8 cellular contexts compared by ENCODE assay signal in the genomic region with DNA sequence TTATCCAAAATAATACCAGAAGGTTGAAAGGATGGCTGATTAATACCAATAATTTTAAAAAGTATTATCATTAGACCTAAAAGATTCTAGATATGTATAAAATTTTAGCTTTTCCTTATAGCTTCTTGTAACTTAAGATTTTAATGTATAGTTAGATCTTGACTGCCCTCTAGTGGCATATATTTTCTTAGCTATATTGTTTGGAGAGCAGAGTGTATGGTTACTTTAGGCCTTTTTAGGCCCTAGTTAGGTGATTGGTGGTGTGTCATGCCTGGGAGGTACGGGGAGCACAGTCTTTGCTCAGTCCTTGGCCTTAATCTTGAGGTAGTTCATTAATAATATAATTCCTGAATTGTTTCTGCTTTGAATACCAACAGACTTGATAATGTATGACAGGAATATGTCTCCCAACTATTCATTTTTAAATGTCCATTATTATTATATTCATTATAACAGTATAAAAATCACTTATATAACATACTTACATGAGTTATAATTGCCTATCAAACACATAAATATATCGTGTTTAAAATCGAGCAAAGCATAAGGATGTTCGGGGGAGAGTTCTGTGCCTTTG.
A peak's percentile ranks its signal among the peaks of the same experiment; 100 is the strongest.
DNase-seq lines count a peak whose midpoint lies in the region; ATAC-seq, FAIRE-seq and TF ChIP-seq lines count a peak whose summit lies in the region.

No MANE protein-coding gene starts in this region.

- no peak overlapping the region for H3K27ac ChIP-seq in ascending aorta
- no peak overlapping the region for H3K27ac ChIP-seq in aorta (ENCODE audit: low read depth in 1 of 2, low read length in 2 of 2)

- no peaks in the 10 kb centered on the region for H3K4me1 Mint-ChIP-seq in immature natural killer cell

- ATAC-seq in GM19372 (IDR thresholded peaks at IDR 0.05; ENCODE audit: low read depth, unreplicated experiment) (peak; percentile 80), HG03432 (IDR thresholded peaks at IDR 0.05; ENCODE audit: unreplicated experiment) (peak; percentile 90), aorta (ENCODE audit: low FRiP score) (no peak)

- H3K27me3 ChIP-seq in ascending aorta (no peaks in the 10 kb centered on the region), aorta (ENCODE audit: control insufficient read depth in 1 of 2, insufficient read depth in 2 of 2, low read length in 1 of 2) (no peaks in the 10 kb centered on the region)

- H3K4me3 ChIP-seq in ascending aorta (no peak overlapping the region), aorta (ENCODE audit: low read length in 2 of 2) (no peak overlapping the region)

- peaks cover 0 to 5% of the 10 kb centered on the region in 2 donors for H3K36me3 ChIP-seq in ascending aorta
- peaks cover 0 to 2% of the 10 kb centered on the region in 2 donors for H3K36me3 ChIP-seq in aorta (ENCODE audit: control insufficient read depth in 1 of 2, insufficient read depth in 2 of 2, low read length in 1 of 2)

- peaks cover 0 to 2% (median 0%) of the 10 kb centered on the region in 6 donors for H3K9me3 Mint-ChIP-seq in immature natural killer cell

- peaks cover 0 to 3% (median 1%) of the 10 kb centered on the region in 3 donors for H3K27me3 Mint-ChIP-seq in immature natural killer cell (ENCODE audit: low read depth in 3 of 3)

- no peaks in the 10 kb centered on the region for H3K36me3 Mint-ChIP-seq in immature natural killer cell

- 56 to 63% methylated on average over 4 of the region's 4 CpGs for WGBS in aorta, 2 donors

- TF ChIP-seq CTCF in ascending aorta (IDR thresholded peaks at IDR 0.05): peak in 2 of 3 experiments; percentile 24 to 49

- H3K27ac Mint-ChIP-seq in immature natural killer cell: no peak overlapping the region

- peak; percentile 24 for DNase-seq in DMS153 treated with DMSO at 0.1 percent for 48 hours (lab: John Stamatoyannopoulos, UW; ENCODE audit: unreplicated experiment)
- DNase-seq in NCI-H460 (ENCODE audit: extremely low read depth, low read depth): peak; percentile 82
- no peak for DNase-seq in ascending aorta (ENCODE audit: low spot score in 2 of 2)
- peak; percentile 3 to 33 (median 16) for DNase-seq in immature natural killer cell
- DNase-seq in urothelium cell line (ENCODE audit: low spot score): peak; percentile 42
- no peak for DNase-seq in aorta

- FAIRE-seq in urothelium cell line (lab: Jason Lieb, UNC): no peak

- H3K9me3 ChIP-seq in ascending aorta (no peaks in the 10 kb centered on the region), aorta (ENCODE audit: control insufficient read depth, low read length) (no peaks in the 10 kb centered on the region)

- intact Hi-C loops in ascending aorta (cut with DNase I): no loop called here
- intact Hi-C loops in aorta (cut with DNase I): no loop called here

- H3K4me1 ChIP-seq in ascending aorta (no peaks in the 10 kb centered on the region), aorta (ENCODE audit: control insufficient read depth in 1 of 2, insufficient read depth in 2 of 2, low read length in 2 of 2) (peaks cover 0 to 3% of the 10 kb centered on the region in 2 donors)

- H3K4me3 Mint-ChIP-seq in immature natural killer cell: no peak overlapping the region

Comparison
In these comparisons a context has a peak if more than half of its experiments do, and no peak if none do; other contexts are left out.
1. DNase-seq: peak in DMS153 treated with DMSO at 0.1 percent for 48 hours (single experiment), NCI-H460 (single experiment), immature natural killer cell (3 of 3) and urothelium cell line (single experiment); none in ascending aorta (0 of 2) and aorta (0 of 2).